ENCODE assay signal across 1 cellular context in genomic region chr2:27902143-27902542, GRCh38.
TF ChIP-seq lines count a peak whose summit lies in the region.

No MANE protein-coding gene starts in this region.

TF ChIP-seq in SK-N-SH treated with all-trans-retinoic acid at 6 μM for 48 hours, 23 proteins besides CTCF, POLR2A, EP300 and RAD21 (continued from another document):
- TF ChIP-seq TSHZ2 (CRISPR knock-in tag; IDR thresholded peaks at IDR 0.05), result no peak
- TF ChIP-seq ZC3H10 (CRISPR knock-in tag; IDR thresholded peaks at IDR 0.05), result no peak
- TF ChIP-seq ZFP3 (CRISPR knock-in tag; IDR thresholded peaks at IDR 0.05), result no peak
- no peak for TF ChIP-seq ARNTL (CRISPR knock-in tag; IDR thresholded peaks at IDR 0.05; ENCODE audit: borderline replicate concordance, low read depth)
- no peak for TF ChIP-seq ZNF8 (CRISPR knock-in tag; IDR thresholded peaks at IDR 0.05)
- TF ChIP-seq, protein P1, sequence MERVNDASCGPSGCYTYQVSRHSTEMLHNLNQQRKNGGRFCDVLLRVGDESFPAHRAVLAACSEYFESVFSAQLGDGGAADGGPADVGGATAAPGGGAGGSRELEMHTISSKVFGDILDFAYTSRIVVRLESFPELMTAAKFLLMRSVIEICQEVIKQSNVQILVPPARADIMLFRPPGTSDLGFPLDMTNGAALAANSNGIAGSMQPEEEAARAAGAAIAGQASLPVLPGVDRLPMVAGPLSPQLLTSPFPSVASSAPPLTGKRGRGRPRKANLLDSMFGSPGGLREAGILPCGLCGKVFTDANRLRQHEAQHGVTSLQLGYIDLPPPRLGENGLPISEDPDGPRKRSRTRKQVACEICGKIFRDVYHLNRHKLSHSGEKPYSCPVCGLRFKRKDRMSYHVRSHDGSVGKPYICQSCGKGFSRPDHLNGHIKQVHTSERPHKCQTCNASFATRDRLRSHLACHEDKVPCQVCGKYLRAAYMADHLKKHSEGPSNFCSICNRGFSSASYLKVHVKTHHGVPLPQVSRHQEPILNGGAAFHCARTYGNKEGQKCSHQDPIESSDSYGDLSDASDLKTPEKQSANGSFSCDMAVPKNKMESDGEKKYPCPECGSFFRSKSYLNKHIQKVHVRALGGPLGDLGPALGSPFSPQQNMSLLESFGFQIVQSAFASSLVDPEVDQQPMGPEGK (CRISPR knock-in tag; IDR thresholded peaks at IDR 0.05; ENCODE audit: borderline replicate concordance), result no peak
- TF ChIP-seq SNAI2 (CRISPR knock-in tag; IDR thresholded peaks at IDR 0.05), result no peak
- no peak for TF ChIP-seq ISL1 (CRISPR knock-in tag; IDR thresholded peaks at IDR 0.05)
